22 cellular contexts compared by ENCODE assay signal in the genomic region with DNA sequence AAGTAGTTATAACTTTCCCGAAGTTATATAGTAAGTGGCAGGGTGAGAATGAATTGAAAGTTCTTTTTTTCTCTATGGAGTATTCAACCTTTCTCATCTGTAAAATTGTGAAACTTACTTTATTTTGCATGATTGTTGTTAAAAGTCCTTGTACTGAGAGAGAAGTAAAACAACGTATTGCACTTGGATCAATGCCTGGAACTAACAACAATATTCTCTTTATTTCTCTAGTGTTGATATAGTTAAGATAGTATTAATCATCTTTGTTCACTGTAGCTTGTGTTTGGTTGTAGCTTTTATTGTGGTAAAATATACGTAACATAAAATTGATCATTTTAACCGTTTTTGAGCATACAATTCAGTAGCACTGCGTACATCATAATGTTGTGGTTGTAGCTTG. TPM values are rescaled to one million over a fixed set of nuclear protein-coding genes. Genes with fewer than 3 reads are reported as not detected.
DNase-seq lines count a peak whose midpoint lies in the region; ATAC-seq and TF ChIP-seq lines count a peak whose summit lies in the region.
"Had no signal": no experiment of that assay in that cellular context is flagged by ENCODE, and none has a peak within 500 bp of the region (broad histone marks: within the 10 kb centered on the region; RNA-seq: fewer than 3 reads in every experiment).

No MANE protein-coding gene starts in this region.

- no peak for ATAC-seq in activated T-cell treated with anti-CD3 and anti-CD28 coated beads, Interleukin-2, amount 50 U/mL, for 72 hours (replicated peaks in 1 of 2)
- peak; percentile 71 for ATAC-seq in sciatic nerve
- ATAC-seq in T-helper 17 cell, result no peak
- ATAC-seq in psoas muscle, result no peak
- ATAC-seq: CD8-positive, alpha-beta T cell had no signal

- H3K27ac Mint-ChIP-seq in activated T-cell treated with anti-CD3 and anti-CD28 coated beads, Interleukin-2, amount 50 U/mL, for 72 hours, result peak overlapping the region; percentile 27
- no peak overlapping the region for H3K27ac Mint-ChIP-seq in T-helper 17 cell
- H3K27ac Mint-ChIP-seq: CD8-positive, alpha-beta T cell had no signal

- no peak overlapping the region for H3K4me3 Mint-ChIP-seq in activated T-cell treated with anti-CD3 and anti-CD28 coated beads, Interleukin-2, amount 50 U/mL, for 72 hours
- H3K4me3 Mint-ChIP-seq in T-helper 17 cell, result no peak overlapping the region
- H3K4me3 Mint-ChIP-seq: CD8-positive, alpha-beta T cell had no signal

- H3K4me1 Mint-ChIP-seq in activated T-cell treated with anti-CD3 and anti-CD28 coated beads, Interleukin-2, amount 50 U/mL, for 72 hours (ENCODE audit: low read depth), result peaks cover 71% of the 10 kb centered on the region
- H3K4me1 Mint-ChIP-seq in T-helper 17 cell, result peaks cover 49% of the 10 kb centered on the region

- no peaks in the 10 kb centered on the region for H3K9me3 Mint-ChIP-seq in activated T-cell treated with anti-CD3 and anti-CD28 coated beads, Interleukin-2, amount 50 U/mL, for 72 hours
- H3K9me3 Mint-ChIP-seq: CD8-positive, alpha-beta T cell had no signal

- no peaks in the 10 kb centered on the region for H3K9me3 ChIP-seq in T-helper 17 cell (ENCODE audit: control insufficient read depth, low read length, poor library complexity, severe bottlenecking)
- H3K9me3 ChIP-seq in psoas muscle, result no peaks in the 10 kb centered on the region
- H3K9me3 ChIP-seq: SJCRH30 had no signal

- H3K36me3 ChIP-seq in psoas muscle (ENCODE audit: insufficient read depth in 1 of 2, low read depth in 1 of 2), result no peaks in the 10 kb centered on the region
- H3K36me3 ChIP-seq: SJCRH30 had no signal

- H3K27ac ChIP-seq in psoas muscle, result no peak overlapping the region
- H3K27ac ChIP-seq: SJCRH30 had no signal

- no peaks in the 10 kb centered on the region for H3K27me3 Mint-ChIP-seq in activated T-cell treated with anti-CD3 and anti-CD28 coated beads, Interleukin-2, amount 50 U/mL, for 72 hours (ENCODE audit: low read depth)
- no peaks in the 10 kb centered on the region for H3K27me3 Mint-ChIP-seq in T-helper 17 cell

- peaks cover 13% of the 10 kb centered on the region for H3K4me1 ChIP-seq in psoas muscle
- H3K4me1 ChIP-seq: SJCRH30 had no signal

- H3K4me3 ChIP-seq in fibroblast of villous mesenchyme (ENCODE audit: low read depth, low read length) (no peak overlapping the region), psoas muscle (no peak overlapping the region)
- H3K4me3 ChIP-seq: SJCRH30 had no signal

- intact Hi-C loops in sciatic nerve (cut with DNase I) (no loop called here), psoas muscle (cut with DNase I) (no loop called here)

- H3K27me3 ChIP-seq in psoas muscle (ENCODE audit: insufficient read depth in 3 of 3, low read length in 2 of 3), result no peaks in the 10 kb centered on the region
- H3K27me3 ChIP-seq: SJCRH30 had no signal

- no peak for DNase-seq in activated T-cell treated with anti-CD3 and anti-CD28 coated beads, Interleukin-2, amount 50 U/mL, for 72 hours
- no peak for DNase-seq in activated T-cell treated with anti-CD3 and anti-CD28 coated beads, Interleukin-2, amount 50 U/mL, for 1 hour
- DNase-seq in astrocyte of the hippocampus (ENCODE audit: low read depth, low spot score), result peak; percentile 34
- DNase-seq in fibroblast of villous mesenchyme (ENCODE audit: low read depth), result peak; percentile 7
- DNase-seq in sciatic nerve (ENCODE audit: low spot score), result no peak
- DNase-seq in T-helper 17 cell, result no peak
- no peak for DNase-seq in NCI-H2227 (lab: John Stamatoyannopoulos, UW; ENCODE audit: unreplicated experiment)
- DNase-seq in psoas muscle, result no peak
- DNase-seq: 8988T; AML-193; C1 segment of cervical spinal cord; Calu3; CD8-positive, alpha-beta T cell; H7; Kasumi-1; MM.1S; NCI-H1092; NCI-H1436; NCI-H187 treated with DMSO at 0.1 percent for 48 hours; NCI-H2107; NK-92 treated with Interleukin-12 subunit alpha and Interleukin-12 subunit beta, amount 100 ng/mL, for 24 hours; SJCRH30 had no signal

- no peak for TF ChIP-seq CTCF in fibroblast of villous mesenchyme (IDR thresholded peaks at IDR 0.05; ENCODE audit: insufficient read depth, low read depth, low read length)
- TF ChIP-seq CTCF in psoas muscle (IDR thresholded peaks at IDR 0.05), result no peak

- 81 to 90% (median 85%) methylated on average over 5 of the region's 5 CpGs for WGBS in psoas muscle, 3 donors

- H3K36me3 Mint-ChIP-seq in activated T-cell treated with anti-CD3 and anti-CD28 coated beads, Interleukin-2, amount 50 U/mL, for 72 hours (ENCODE audit: insufficient read depth in 2 of 2), result no peaks in the 10 kb centered on the region
- peaks cover 3% of the 10 kb centered on the region for H3K36me3 Mint-ChIP-seq in T-helper 17 cell (ENCODE audit: low read depth)

RNA-seq across cellular contexts. Expression of a gene that starts 48.7 kb away (rescaled TPM):
- total RNA-seq in activated T-cell treated with anti-CD3 and anti-CD28 coated beads, Interleukin-2, amount 50 U/mL, for 72 hours, result 10 to 100 TPM; 39.6 to 47.0 TPM
- total RNA-seq in fibroblast of villous mesenchyme (18.7 and 21.6 TPM in 2 replicates), sciatic nerve (30.5 TPM), T-helper 17 cell (10 to 100 TPM; 70.1 to 73.4 TPM), psoas muscle (1 to 10 TPM; 4.9 to 8.4 (median 5.9) TPM)
- polyA plus RNA-seq in psoas muscle, result 1 to 10 TPM; 2.4 to 4.7 (median 4.0) TPM

Comparison
In these comparisons a context has a peak if more than half of its experiments do, and no peak if none do; other contexts are left out.
1. DNase-seq: peak in astrocyte of the hippocampus (single experiment) and fibroblast of villous mesenchyme (single experiment); none in activated T-cell treated with anti-CD3 and anti-CD28 coated beads, Interleukin-2, amount 50 U/mL, for 72 hours (0 of 2), activated T-cell treated with anti-CD3 and anti-CD28 coated beads, Interleukin-2, amount 50 U/mL, for 1 hour (single experiment), sciatic nerve (single experiment), T-helper 17 cell (0 of 3), NCI-H2227 (single experiment) and psoas muscle (0 of 2).